In the genomic region with DNA sequence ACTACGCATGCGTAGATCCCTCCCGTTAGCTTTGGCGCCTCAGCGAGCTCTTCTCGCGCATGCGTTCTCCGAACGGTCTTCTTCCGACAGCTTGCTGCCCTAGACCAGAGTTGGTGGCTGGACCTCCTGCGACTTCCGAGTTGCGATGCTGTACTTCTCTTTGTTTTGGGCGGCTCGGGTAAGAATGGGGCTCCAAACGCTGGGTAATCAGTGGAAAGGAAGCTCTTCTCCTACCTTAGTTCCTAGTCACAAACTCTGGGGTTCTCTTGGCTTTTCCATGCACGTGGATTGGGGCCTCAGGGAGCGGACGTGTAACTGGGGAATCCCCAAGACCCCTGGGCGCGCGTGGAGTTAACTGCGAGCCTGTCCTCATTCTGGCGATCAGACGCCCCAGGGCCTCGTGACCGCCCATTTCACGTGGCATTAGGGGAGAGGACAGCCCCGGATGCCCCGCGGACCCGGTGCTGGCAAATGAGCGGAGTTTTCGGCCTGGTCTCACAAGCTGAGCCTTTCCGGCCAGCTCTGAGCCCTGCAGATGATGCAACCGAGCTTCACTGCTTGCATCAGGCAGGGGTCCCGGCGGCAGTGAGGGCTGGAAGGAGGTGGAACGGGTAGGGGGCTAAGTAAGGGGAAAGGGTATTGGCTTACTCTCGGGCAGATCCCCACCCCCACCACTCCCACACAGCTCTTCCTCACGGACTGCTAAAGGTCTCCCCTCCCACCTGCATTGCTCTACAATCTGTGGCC, we compare ENCODE assay signal across 8 cellular contexts. TPM values are rescaled to one million over a fixed set of nuclear protein-coding genes. Genes with fewer than 3 reads are reported as not detected.
DNase-seq lines count a peak whose midpoint lies in the region; ATAC-seq and TF ChIP-seq lines count a peak whose summit lies in the region.

A gene (plus strand): TSS at position 78 of the 747 bp plus-strand sequence. CDS start 68 bp downstream, at position 146.

- H3K9me3 ChIP-seq in DND-41 (ENCODE audit: insufficient read depth, low read length, severe bottlenecking) (no peaks in the 10 kb centered on the region), MG63 (no peaks in the 10 kb centered on the region)

- peaks cover 51% of the 10 kb centered on the region for H3K4me1 ChIP-seq in DND-41 (ENCODE audit: insufficient read depth, low read length)
- H3K4me1 ChIP-seq in GM23338 (ENCODE audit: insufficient read depth), result peaks cover 45% of the 10 kb centered on the region

- peaks cover 52% of the 10 kb centered on the region for H3F3A ChIP-seq in GM23338 (replicated peaks; ENCODE audit: low read depth)

- H3K9ac ChIP-seq in DND-41 (ENCODE audit: low read depth, low read length), result peak within 1 kb of the TSS; percentile 83

- H3K4me1 Mint-ChIP-seq in GM23338, result peaks cover 65% of the 10 kb centered on the region
- H3K4me1 Mint-ChIP-seq in nephron progenitor cell, result peaks cover 90% of the 10 kb centered on the region
- peaks cover 75% of the 10 kb centered on the region for H3K4me1 Mint-ChIP-seq in stimulated activated naive CD8-positive, alpha-beta T cell treated with anti-CD3 and anti-CD28 coated beads, Interleukin-15, Interleukin-2, amounts not matched to agents 100 ng/mL and 50 ng/mL, for 24 hours (ENCODE audit: low read depth)

- H4K20me1 ChIP-seq in DND-41 (ENCODE audit: insufficient read depth, low read length) (peaks cover 42% of the 10 kb centered on the region), GM23338 (replicated peaks; ENCODE audit: insufficient read depth) (peaks cover 34% of the 10 kb centered on the region)

- H3K36me3 Mint-ChIP-seq in GM23338 (ENCODE audit: low read depth) (peaks cover 55% of the 10 kb centered on the region), nephron progenitor cell (ENCODE audit: low read depth) (peaks cover 31% of the 10 kb centered on the region)
- H3K36me3 Mint-ChIP-seq in stimulated activated naive CD8-positive, alpha-beta T cell treated with anti-CD3 and anti-CD28 coated beads, Interleukin-15, Interleukin-2, amounts not matched to agents 100 ng/mL and 50 ng/mL, for 24 hours (ENCODE audit: low read depth), result peaks cover 50% of the 10 kb centered on the region

- peak within 1 kb of the TSS; percentile 100 for H3K27ac Mint-ChIP-seq in GM23338
- H3K27ac Mint-ChIP-seq in nephron progenitor cell, result peak within 1 kb of the TSS; percentile 98
- H3K27ac Mint-ChIP-seq in stimulated activated naive CD8-positive, alpha-beta T cell treated with anti-CD3 and anti-CD28 coated beads, Interleukin-15, Interleukin-2, amounts not matched to agents 100 ng/mL and 50 ng/mL, for 24 hours, result peak within 1 kb of the TSS; percentile 99

- H3K4me3 ChIP-seq in DND-41 (ENCODE audit: low read depth in 1 of 2, low read length in 2 of 2) (peak within 1 kb of the TSS; percentile 52 to 67), GM23338 (peak within 1 kb of the TSS; percentile 95), MG63 (peak within 1 kb of the TSS; percentile 80), fibroblast of villous mesenchyme (ENCODE audit: low read depth, low read length) (peak within 1 kb of the TSS; percentile 75)

- DNase-seq in DND-41, result peak; percentile 95
- peak; percentile 99 for DNase-seq in GM23338 (ENCODE audit: low spot score)
- DNase-seq in MG63, result peak; percentile 95
- DNase-seq in SHP77 (lab: John Stamatoyannopoulos, UW), result peak; percentile 94 to 97
- DNase-seq in activated T-helper 9 cell treated with anti-CD3 and anti-CD28 coated beads, Interleukin-2, amount 50 U/mL, for 16 hours (ENCODE audit: low read depth), result peak; percentile 88
- peak; percentile 97 for DNase-seq in fibroblast of villous mesenchyme (ENCODE audit: low read depth)
- peak; percentile 96 for DNase-seq in nephron progenitor cell

- H2AFZ ChIP-seq in DND-41 (ENCODE audit: low read depth, low read length) (peak within 1 kb of the TSS; percentile 86), GM23338 (peak within 1 kb of the TSS; percentile 77; the same call in 1 of the 2 replicates)

- H3K79me2 ChIP-seq in DND-41 (ENCODE audit: insufficient read depth, low read length) (peaks cover 35% of the 10 kb centered on the region), GM23338 (replicated peaks; ENCODE audit: insufficient read depth) (peaks cover 25% of the 10 kb centered on the region)

- H3K4me3 Mint-ChIP-seq in GM23338, result peak within 1 kb of the TSS; percentile 97
- peak within 1 kb of the TSS; percentile 92 for H3K4me3 Mint-ChIP-seq in nephron progenitor cell
- H3K4me3 Mint-ChIP-seq in stimulated activated naive CD8-positive, alpha-beta T cell treated with anti-CD3 and anti-CD28 coated beads, Interleukin-15, Interleukin-2, amounts not matched to agents 100 ng/mL and 50 ng/mL, for 24 hours, result peak within 1 kb of the TSS; percentile 99

- peak within 1 kb of the TSS; percentile 91 for H3K27ac ChIP-seq in DND-41 (ENCODE audit: low read length)
- H3K27ac ChIP-seq in GM23338 (ENCODE audit: low read depth), result peak within 1 kb of the TSS; percentile 93

- no peaks in the 10 kb centered on the region; the same call in 2 of the 3 replicates for H3K9me3 Mint-ChIP-seq in GM23338
- H3K9me3 Mint-ChIP-seq in nephron progenitor cell, result no peaks in the 10 kb centered on the region
- H3K9me3 Mint-ChIP-seq in stimulated activated naive CD8-positive, alpha-beta T cell treated with anti-CD3 and anti-CD28 coated beads, Interleukin-15, Interleukin-2, amounts not matched to agents 100 ng/mL and 50 ng/mL, for 24 hours, result no peaks in the 10 kb centered on the region

- H3K27me3 Mint-ChIP-seq in GM23338 (ENCODE audit: insufficient read depth, low read depth, poor library complexity) (peaks cover 59% of the 10 kb centered on the region), nephron progenitor cell (ENCODE audit: low read depth, poor library complexity) (peaks cover 28% of the 10 kb centered on the region)
- peaks cover 27% of the 10 kb centered on the region for H3K27me3 Mint-ChIP-seq in stimulated activated naive CD8-positive, alpha-beta T cell treated with anti-CD3 and anti-CD28 coated beads, Interleukin-15, Interleukin-2, amounts not matched to agents 100 ng/mL and 50 ng/mL, for 24 hours

- peak; percentile 68 for ATAC-seq in DND-41 (ENCODE audit: insufficient read depth, low read depth)
- ATAC-seq in GM23338, result peak; percentile 41

- no peaks in the 10 kb centered on the region for H3K27me3 ChIP-seq in DND-41 (ENCODE audit: insufficient read depth, low read length, poor library complexity)
- peaks cover 55% of the 10 kb centered on the region for H3K27me3 ChIP-seq in GM23338 (ENCODE audit: insufficient read depth)
- no peaks in the 10 kb centered on the region for H3K27me3 ChIP-seq in MG63

- peak within 1 kb of the TSS; percentile 85 for H3K4me2 ChIP-seq in DND-41 (ENCODE audit: insufficient read depth, low read length)
- peak within 1 kb of the TSS; percentile 100 for H3K4me2 ChIP-seq in GM23338

- TF ChIP-seq CTCF in DND-41 (IDR thresholded peaks at IDR 0.05; ENCODE audit: borderline replicate concordance, extremely low read depth, low read length, poor library complexity, severe bottlenecking) (no peak), GM23338 (conservative IDR thresholded peaks at IDR 0.05; ENCODE audit: low read depth in 2 of 2) (no peak), fibroblast of villous mesenchyme (IDR thresholded peaks at IDR 0.05; ENCODE audit: insufficient read depth, low read depth, low read length) (no peak), nephron progenitor cell (IDR thresholded peaks at IDR 0.05) (no peak)

- H3K9me2 ChIP-seq in GM23338 (ENCODE audit: insufficient read depth), result no peaks in the 10 kb centered on the region

- H3K36me3 ChIP-seq in DND-41 (ENCODE audit: insufficient read depth, low read length) (peaks cover 44% of the 10 kb centered on the region), GM23338 (ENCODE audit: insufficient read depth) (peaks cover 26% of the 10 kb centered on the region), MG63 (peaks cover 46% of the 10 kb centered on the region)

RNA-seq across cellular contexts. Expression of the gene that starts here (rescaled TPM):
- total RNA-seq in GM23338 (2014; rRNA removed; shearing (Covaris generic)), result 363 and 387 TPM in 2 replicates
- polyA plus RNA-seq in GM23338 (2016; fragmentation: Nextera tagmentation; extraction: Ambion mirVana), result 125 and 131 TPM in 2 replicates
- 232 and 343 TPM in 2 replicates for total RNA-seq in MG63 (2014; rRNA removed; shearing (Covaris generic); ENCODE audit: low replicate concordance)
- total RNA-seq in fibroblast of villous mesenchyme, result 199 and 316 TPM in 2 replicates

Comparison
In these comparisons a context has a peak if more than half of its experiments do, and no peak if none do; other contexts are left out.
1. Peak in every context shown above with its lines: DNase-seq, ATAC-seq, H3K4me3 ChIP-seq and H3K27ac ChIP-seq.